13 cellular contexts compared by ENCODE assay signal in genomic region chr12:47752552-47752951, GRCh38. TPM values are rescaled to one million over a fixed set of nuclear protein-coding genes. Genes with fewer than 3 reads are reported as not detected.
DNase-seq lines count a peak whose midpoint lies in the region; ATAC-seq and TF ChIP-seq lines count a peak whose summit lies in the region.
"Had no signal": no experiment of that assay in that cellular context is flagged by ENCODE, and none has a peak within 500 bp of the region (broad histone marks: within the 10 kb centered on the region; RNA-seq: fewer than 3 reads in every experiment).

No MANE protein-coding gene starts in this region.

- CTCF ChIA-PET in SK-N-SH (lab: Yijun Ruan, JAX), result interaction anchor here (2.2 to 18.0 kb wide), 5 partner anchors 10 to 86 kb away, joined by 7 to 435 read pairs (median 17); partner anchors contain the start of gene SLC48A1
- CTCF ChIA-PET in T-cell (lab: Charles Lee), result no interaction called here

- H4K8ac ChIP-seq in mesenchymal stem cell (ENCODE audit: low read length), result no peak overlapping the region

- H3K27me3 ChIP-seq in SK-N-SH (ENCODE audit: insufficient read depth), result no peaks in the 10 kb centered on the region
- H3K27me3 ChIP-seq in mesenchymal stem cell (ENCODE audit: control insufficient read depth in 1 of 2, insufficient read depth in 1 of 2, low read length in 2 of 2), result no peaks in the 10 kb centered on the region
- H3K27me3 ChIP-seq in upper lobe of left lung, result no peaks in the 10 kb centered on the region
- H3K27me3 ChIP-seq: neural progenitor cell had no signal

- H3K4me1 ChIP-seq in SK-N-SH (ENCODE audit: control insufficient read depth in 1 of 2, insufficient read depth in 2 of 2, low read depth in 1 of 2, low read length in 1 of 2) (peaks cover 12 to 49% of the 10 kb centered on the region in 2 experiments; a peak in 3 of 4 replicates), mesenchymal stem cell (ENCODE audit: control insufficient read depth, insufficient read depth, low read depth, low read length) (peaks cover 45% of the 10 kb centered on the region), upper lobe of left lung (peaks cover 48 to 59% (median 52%) of the 10 kb centered on the region in 4 donors)

- WGBS in SK-N-SH (ENCODE audit: low lambda C conversion rate), result 94% methylated on average over 7 of the region's 7 CpGs
- 90% methylated on average over 7 of the region's 7 CpGs for WGBS in mesenchymal stem cell
- 66 to 79% methylated on average over 6 to 7 of the region's 7 CpGs for WGBS in upper lobe of left lung, 2 donors

- H2BK5ac ChIP-seq in mesenchymal stem cell (ENCODE audit: low read depth, low read length, poor library complexity, severe bottlenecking), result no peak overlapping the region

- H3K4ac ChIP-seq in mesenchymal stem cell (ENCODE audit: low read depth in 1 of 2, low read length in 2 of 2), result no peak overlapping the region

- TF ChIP-seq EP300 in SK-N-SH (IDR thresholded peaks at IDR 0.05; ENCODE audit: borderline replicate concordance in 1 of 2, low read depth in 1 of 2, low read length in 1 of 2) (no peak), upper lobe of left lung (IDR thresholded peaks at IDR 0.05) (no peak)

- no peak overlapping the region for H3K23ac ChIP-seq in mesenchymal stem cell (ENCODE audit: low read length in 2 of 2)

- ATAC-seq in SK-N-SH treated with all-trans-retinoic acid at 6 μM for 48 hours (peak; percentile 29; the same call in 2 of the 3 replicates), upper lobe of left lung (ENCODE audit: low FRiP score in 2 of 2) (no peak), T-cell (replicated peaks in 1 of 4) (no peak)

- TF ChIP-seq POLR2A in upper lobe of left lung (IDR thresholded peaks at IDR 0.05), result no peak

- no peak overlapping the region for H2AK5ac ChIP-seq in mesenchymal stem cell (ENCODE audit: low read length, severe bottlenecking)

- no peaks in the 10 kb centered on the region for H3K36me3 ChIP-seq in SK-N-SH (replicated peaks in 1 of 2; ENCODE audit: control insufficient read depth in 1 of 2, insufficient read depth in 2 of 2, low read length in 1 of 2)
- H3K36me3 ChIP-seq in mesenchymal stem cell (ENCODE audit: control insufficient read depth in 1 of 2, insufficient read depth in 2 of 2, low read depth in 1 of 2, low read length in 2 of 2), result peaks cover 4 to 67% of the 10 kb centered on the region in 2 experiments
- peaks cover 0 to 39% (median 21%) of the 10 kb centered on the region in 4 donors for H3K36me3 ChIP-seq in upper lobe of left lung
- H3K36me3 ChIP-seq: neural progenitor cell had no signal

- no peak overlapping the region for H3K27ac Mint-ChIP-seq in T-cell

- no peaks in the 10 kb centered on the region for H3K9me2 ChIP-seq in SK-N-SH

- H4K20me1 ChIP-seq in SK-N-SH (ENCODE audit: insufficient read depth), result no peaks in the 10 kb centered on the region

- no peaks in the 10 kb centered on the region for H3K79me2 ChIP-seq in SK-N-SH (ENCODE audit: insufficient read depth)

- H3K4me1 Mint-ChIP-seq in T-cell, result peaks cover 12 to 23% (median 15%) of the 10 kb centered on the region in 3 donors

- TF ChIP-seq CTCF in SK-N-SH (IDR thresholded peaks at IDR 0.05) (no peak), cardiac fibroblast (IDR thresholded peaks at IDR 0.05; ENCODE audit: low read depth, low read length) (no peak), upper lobe of left lung (IDR thresholded peaks at IDR 0.05) (no peak)

- H3K4me3 ChIP-seq in SK-N-SH (ENCODE audit: low read depth in 2 of 2, low read length in 1 of 2) (no peak overlapping the region), cardiac fibroblast (replicated peaks in 1 of 2; ENCODE audit: low read depth in 2 of 2, low read length in 2 of 2) (no peak overlapping the region), mesenchymal stem cell (ENCODE audit: insufficient read depth in 1 of 2, low read depth in 1 of 2, low read length in 2 of 2) (no peak overlapping the region), upper lobe of left lung (no peak overlapping the region)
- H3K4me3 ChIP-seq: neural progenitor cell had no signal

- TF ChIP-seq RAD21 in SK-N-SH (IDR thresholded peaks at IDR 0.05; ENCODE audit: low read length), result no peak

- no peak overlapping the region for H3K4me3 Mint-ChIP-seq in T-cell

- H3K27me3 Mint-ChIP-seq in T-cell, result no peaks in the 10 kb centered on the region

- H3K79me1 ChIP-seq in mesenchymal stem cell (replicated peaks; ENCODE audit: low read length, poor library complexity, severe bottlenecking), result peaks cover 21% of the 10 kb centered on the region

- no peak overlapping the region for H3K9ac ChIP-seq in SK-N-SH
- peak overlapping the region; percentile 30 for H3K9ac ChIP-seq in mesenchymal stem cell (ENCODE audit: low read length)
- H3K9ac ChIP-seq: neural progenitor cell had no signal

- no peak overlapping the region for H3K14ac ChIP-seq in mesenchymal stem cell (ENCODE audit: low read length in 2 of 2)

- H4K91ac ChIP-seq in mesenchymal stem cell (ENCODE audit: low read length), result no peak overlapping the region

- POLR2A ChIA-PET in SK-N-SH (lab: Yijun Ruan, JAX) (interaction anchor here (1.0 kb wide), 1 partner anchor 10 kb away, joined by 3 read pairs; no protein-coding TSS in a partner anchor), T-cell (lab: Charles Lee) (no interaction called here)

- no peaks in the 10 kb centered on the region for H3K9me3 Mint-ChIP-seq in T-cell
- H3K9me3 Mint-ChIP-seq: neural progenitor cell had no signal

- H3K27ac ChIP-seq in SK-N-SH (ENCODE audit: low read depth in 2 of 2, low read length in 1 of 2) (peak overlapping the region in 1 of 2 experiments; percentile 78; a peak in 2 of 4 replicates), mesenchymal stem cell (ENCODE audit: low read length, poor library complexity, severe bottlenecking) (no peak overlapping the region), upper lobe of left lung (peak overlapping the region; percentile 66 to 90 (median 80))
- H3K27ac ChIP-seq: neural progenitor cell had no signal

- no peaks in the 10 kb centered on the region for H3F3A ChIP-seq in SK-N-SH (replicated peaks; ENCODE audit: insufficient read depth)

- peak overlapping the region in 1 of 2 experiments; percentile 19 for H2BK12ac ChIP-seq in mesenchymal stem cell (ENCODE audit: low read length in 2 of 2)

- no peak overlapping the region for H3K18ac ChIP-seq in mesenchymal stem cell (ENCODE audit: low read depth in 1 of 2, low read length in 2 of 2)

- DNase-seq in SK-N-SH, result no peak
- peak; percentile 25 to 78 for DNase-seq in cardiac fibroblast (ENCODE audit: low read depth in 2 of 2)
- no peak for DNase-seq in mesenchymal stem cell
- DNase-seq in upper lobe of left lung, result no peak
- DNase-seq in inferior parietal cortex (ENCODE audit: extremely low spot score), result no peak
- DNase-seq in T-cell, result no peak
- DNase-seq in islet precursor cell, result no peak
- DNase-seq: activated T-cell treated with anti-CD3 and anti-CD28 coated beads, Interleukin-2, amount 50 U/mL, for 48 hours; cortex of kidney; GOT3; NCI-H1105 treated with DMSO at 0.1 percent for 48 hours had no signal

- H2BK15ac ChIP-seq in mesenchymal stem cell (ENCODE audit: low read depth, poor library complexity, severe bottlenecking), result no peak overlapping the region

- H3K36me3 Mint-ChIP-seq in T-cell, result no peaks in the 10 kb centered on the region
- H3K36me3 Mint-ChIP-seq: neural progenitor cell had no signal

- no peaks in the 10 kb centered on the region for H3K9me3 ChIP-seq in SK-N-SH
- H3K9me3 ChIP-seq in mesenchymal stem cell (ENCODE audit: control insufficient read depth, low read length), result no peaks in the 10 kb centered on the region
- no peaks in the 10 kb centered on the region for H3K9me3 ChIP-seq in upper lobe of left lung

- no peak overlapping the region for H3K4me2 ChIP-seq in SK-N-SH
- H3K4me2 ChIP-seq in mesenchymal stem cell (ENCODE audit: low read length, poor library complexity, severe bottlenecking), result no peak overlapping the region
- H3K4me2 ChIP-seq: neural progenitor cell had no signal

- H2AFZ ChIP-seq in SK-N-SH (ENCODE audit: low read depth) (no peak overlapping the region), mesenchymal stem cell (ENCODE audit: low read depth, low read length) (no peak overlapping the region)
- H2AFZ ChIP-seq: neural progenitor cell had no signal

- no peak overlapping the region for H2BK120ac ChIP-seq in mesenchymal stem cell (ENCODE audit: low read depth, low read length)

TF ChIP-seq in SK-N-SH treated with all-trans-retinoic acid at 6 μM for 48 hours, 23 proteins besides CTCF, POLR2A, EP300 and RAD21 (continues in another document):
- TF ChIP-seq TOX (CRISPR knock-in tag; IDR thresholded peaks at IDR 0.05; ENCODE audit: borderline replicate concordance), result no peak
- no peak for TF ChIP-seq ZC3H10 (CRISPR knock-in tag; IDR thresholded peaks at IDR 0.05)
- TF ChIP-seq PPARA (CRISPR knock-in tag; IDR thresholded peaks at IDR 0.05; ENCODE audit: borderline replicate concordance), result no peak

TF ChIP-seq in SK-N-SH, 30 proteins besides CTCF, POLR2A, EP300 and RAD21 (continues in another document):
- TF ChIP-seq SMC3 (IDR thresholded peaks at IDR 0.05; ENCODE audit: low read depth, low read length) (no peak), FOXJ3 (CRISPR knock-in tag; IDR thresholded peaks at IDR 0.05) (no peak)

RNA-seq across cellular contexts. Expression of gene RAPGEF3, which starts 6.1 kb away (rescaled TPM):
- polyA plus RNA-seq in SK-N-SH (2012; rRNA removed), result 0.90 and 0.93 TPM in 2 replicates
- polyA plus RNA-seq in SK-N-SH (2012; cell fraction: cytosol; rRNA removed), result 0.23 and 0.42 TPM in 2 replicates
- polyA plus RNA-seq in SK-N-SH (2012; cell fraction: nucleus; rRNA removed), result 3.8 and 4.7 TPM in 2 replicates
- polyA plus RNA-seq in mesenchymal stem cell (2013, experiment 1 of 2), result 1.2 TPM
- 1.2 TPM for polyA plus RNA-seq in mesenchymal stem cell (2013, experiment 2 of 2)
- 10 to 100 TPM; 19.0 to 94.0 (median 52.1) TPM for total RNA-seq in upper lobe of left lung
- total RNA-seq in T-cell, result under 1 TPM; 0.25 to 0.99 (median 0.82) TPM

RNA-seq across cellular contexts. Expression of gene SLC48A1, which starts 20.5 kb away (rescaled TPM):
- 7.3 and 8.1 TPM in 2 replicates for polyA plus RNA-seq in SK-N-SH (2012; rRNA removed)
- 4.7 and 6.8 TPM in 2 replicates for polyA plus RNA-seq in SK-N-SH (2012; cell fraction: cytosol; rRNA removed)
- 13.1 and 16.1 TPM in 2 replicates for polyA plus RNA-seq in SK-N-SH (2012; cell fraction: nucleus; rRNA removed)
- polyA plus RNA-seq in mesenchymal stem cell (2013, experiment 1 of 2), result 8.4 TPM
- 8.3 TPM for polyA plus RNA-seq in mesenchymal stem cell (2013, experiment 2 of 2)
- total RNA-seq in upper lobe of left lung, result 10 to 100 TPM; 26.5 to 36.5 (median 33.9) TPM
- 10 to 100 TPM in 3 of 5 donors, 1 to 10 TPM in 2; 5.8 to 13.7 (median 10.2) TPM for total RNA-seq in T-cell

RNA-seq across cellular contexts. Expression of gene ENDOU, which starts 27.3 kb away (rescaled TPM):
- not detected in 2 replicates for polyA plus RNA-seq in SK-N-SH (2012; rRNA removed)
- polyA plus RNA-seq in SK-N-SH (2012; cell fraction: cytosol; rRNA removed), result not detected in 2 replicates
- polyA plus RNA-seq in SK-N-SH (2012; cell fraction: nucleus; rRNA removed), result not detected in 2 replicates
- polyA plus RNA-seq in mesenchymal stem cell (2013, experiment 1 of 2), result not detected
- not detected for polyA plus RNA-seq in mesenchymal stem cell (2013, experiment 2 of 2)
- total RNA-seq in upper lobe of left lung (1 to 10 TPM in 2 of 6 donors, under 1 TPM in 2, not detected in 2; 0.14 to 2.1 (median 0.83) TPM), T-cell (not detected)

RNA-seq across cellular contexts. Expression of gene RPAP3, which starts 46.7 kb away (rescaled TPM):
- 6.7 and 9.3 TPM in 2 replicates for polyA plus RNA-seq in SK-N-SH (2012; rRNA removed)
- 11.0 and 15.7 TPM in 2 replicates for polyA plus RNA-seq in SK-N-SH (2012; cell fraction: cytosol; rRNA removed)
- polyA plus RNA-seq in SK-N-SH (2012; cell fraction: nucleus; rRNA removed), result 2.4 and 7.6 TPM in 2 replicates
- 28.1 TPM for polyA plus RNA-seq in mesenchymal stem cell (2013, experiment 1 of 2)
- 30.9 TPM for polyA plus RNA-seq in mesenchymal stem cell (2013, experiment 2 of 2)
- total RNA-seq in upper lobe of left lung (10 to 100 TPM in 5 of 6 donors, 1 to 10 TPM in 1; 6.5 to 28.0 (median 16.4) TPM), T-cell (10 to 100 TPM; 24.0 to 33.5 (median 29.4) TPM)

Comparison
In these comparisons a context has a peak if more than half of its experiments do, and no peak if none do; other contexts are left out.
1. DNase-seq: peak in cardiac fibroblast (2 of 2); none in SK-N-SH (single experiment), mesenchymal stem cell (single experiment), upper lobe of left lung (0 of 2), inferior parietal cortex (single experiment), T-cell (0 of 34) and islet precursor cell (single experiment).
2. RNA of gene RAPGEF3, which starts 6.1 kb away (total RNA-seq): 19.0 to 94.0 TPM in upper lobe of left lung; 0.25 to 0.99 TPM in T-cell; every median in the first group is over 10 times any median in the second.